Comparison of ENCODE assay signal across 9 cellular contexts in genomic region chr7:75905785-75906604, GRCh38. TPM values are rescaled to one million over a fixed set of nuclear protein-coding genes. Genes with fewer than 3 reads are reported as not detected.
DNase-seq lines count a peak whose midpoint lies in the region; ATAC-seq lines count a peak whose summit lies in the region.
"Had no signal": no experiment of that assay in that cellular context is flagged by ENCODE, and none has a peak within 500 bp of the region (broad histone marks: within the 10 kb centered on the region; RNA-seq: fewer than 3 reads in every experiment).

No MANE protein-coding gene starts in this region.

- H3K4me1 ChIP-seq in Karpas-422 (ENCODE audit: low read length) = peaks cover 7% of the 10 kb centered on the region

- no peaks in the 10 kb centered on the region for H3K9me3 ChIP-seq in Karpas-422 (ENCODE audit: low read length)

- no peak overlapping the region for H3K4me3 ChIP-seq in Karpas-422 (ENCODE audit: low read length)

- peak overlapping the region; percentile 30; the same call in 1 of the 2 replicates for H3K9ac ChIP-seq in Karpas-422 (ENCODE audit: low read length)

- ATAC-seq in Right ventricle myocardium superior (ENCODE audit: poor library complexity) (peak; percentile 87), GM19395 (IDR thresholded peaks at IDR 0.05; ENCODE audit: unreplicated experiment) (no peak), GM19397 (IDR thresholded peaks at IDR 0.05; ENCODE audit: unreplicated experiment) (no peak)

- intact Hi-C loops in Right ventricle myocardium superior (cut with DNase I) (no loop called here), posterior cingulate gyrus (cut with DNase I) (no loop called here)

- in situ Hi-C loops in ACHN (cut with HindIII; ENCODE audit: low pct_ligation_motif_present, low pct_unique_long_range_greater_than_20kb, low sequenced_read_pairs) = no loop called here

- no peak overlapping the region for H3K27ac ChIP-seq in Karpas-422 (ENCODE audit: low read length)

- H2AFZ ChIP-seq in Karpas-422 (ENCODE audit: low read length) = no peak overlapping the region; the same call in 1 of the 2 replicates

- H3K79me2 ChIP-seq in Karpas-422 (ENCODE audit: low read length) = no peaks in the 10 kb centered on the region

- H3K27me3 ChIP-seq in Karpas-422 (ENCODE audit: low read length) = no peaks in the 10 kb centered on the region

- H3K9me2 ChIP-seq in Karpas-422 (replicated peaks; ENCODE audit: insufficient read depth, low read length) = no peaks in the 10 kb centered on the region

- no peaks in the 10 kb centered on the region for H4K20me1 ChIP-seq in Karpas-422 (ENCODE audit: insufficient read depth, low read depth, low read length)

- H3K4me2 ChIP-seq in Karpas-422 (ENCODE audit: low read depth, low read length, poor library complexity, severe bottlenecking) = peak overlapping the region; percentile 17

- H3K36me3 ChIP-seq in Karpas-422 (ENCODE audit: insufficient read depth, low read length) = no peaks in the 10 kb centered on the region

- DNase-seq in ACHN (peak; percentile 36), Karpas-422 (peak; percentile 51), SKM-1 (lab: John Stamatoyannopoulos, UW; ENCODE audit: unreplicated experiment) (peak; percentile 98), Right ventricle myocardium superior (peak; percentile 83), posterior cingulate gyrus (peak; percentile 39 to 93 (median 64)), activated gamma-delta T cell (lab: John Stamatoyannopoulos, UW) (no peak)
- DNase-seq: DND-41 had no signal

RNA-seq across cellular contexts. Expression of gene POR, which starts 9.0 kb away (rescaled TPM):
- total RNA-seq in Karpas-422 (2014; rRNA removed; shearing (Covaris generic); ENCODE audit: low replicate concordance) = 19.8 and 38.9 TPM in 2 replicates
- 54.7 TPM for total RNA-seq in Right ventricle myocardium superior

RNA-seq across cellular contexts. Expression of gene RHBDD2, which starts 27.2 kb away (rescaled TPM):
- total RNA-seq in Karpas-422 (2014; rRNA removed; shearing (Covaris generic); ENCODE audit: low replicate concordance) = 35.2 and 35.5 TPM in 2 replicates
- 16.3 TPM for total RNA-seq in Right ventricle myocardium superior
